In genomic region chr10:13803566-13804554, GRCh38 we compare ENCODE assay signal across 3 cellular contexts.
TF ChIP-seq lines count a peak whose summit lies in the region.

No MANE protein-coding gene starts in this region.

TF ChIP-seq in IMR-90, 13 proteins besides CTCF, POLR2A, EP300 and RAD21:
- TF ChIP-seq MXI1 (IDR thresholded peaks at IDR 0.05; ENCODE audit: borderline replicate concordance, low read depth, low read length) (no peak), BHLHE40 (IDR thresholded peaks at IDR 0.05; ENCODE audit: low read depth, low read length) (peak; percentile 27; the same call in 1 of the 2 replicates), RCOR1 (IDR thresholded peaks at IDR 0.05; ENCODE audit: insufficient replicate concordance, low read length) (no peak), CEBPB (IDR thresholded peaks at IDR 0.05; ENCODE audit: low read depth, low read length) (no peak), ELK1 (IDR thresholded peaks at IDR 0.05; ENCODE audit: borderline replicate concordance, low read depth, low read length) (no peak), USF2 (IDR thresholded peaks at IDR 0.05; ENCODE audit: low read depth, low read length) (no peak), NFE2L2 (IDR thresholded peaks at IDR 0.05; ENCODE audit: low read depth, low read length) (no peak)
TF ChIP-seq in IMR-90: peak in this region for 1.

TF ChIP-seq in endothelial cell of umbilical vein, 7 proteins besides CTCF, POLR2A, EP300 and RAD21:
- TF ChIP-seq FOS (IDR thresholded peaks at IDR 0.05; ENCODE audit: borderline replicate concordance, insufficient read depth, low read length) (peak; percentile 20), POLR2AphosphoS5 (IDR thresholded peaks at IDR 0.05; ENCODE audit: insufficient read depth, low read depth, low read length) (no peak), JUN (IDR thresholded peaks at IDR 0.05; ENCODE audit: borderline replicate concordance, insufficient read depth, insufficient read length, low read depth) (no peak)

TF ChIP-seq in HEK293T, 16 proteins besides CTCF, POLR2A, EP300 and RAD21:
- no peak for TF ChIP-seq TARDBP (IDR thresholded peaks at IDR 0.05)
- TF ChIP-seq SP1 (IDR thresholded peaks at IDR 0.05): no peak
- TF ChIP-seq L3MBTL2 (conservative IDR thresholded peaks at IDR 0.05): no peak
- no peak for TF ChIP-seq FOXK2 (IDR thresholded peaks at IDR 0.05)
- TF ChIP-seq PKNOX1 (IDR thresholded peaks at IDR 0.05): no peak
- no peak for TF ChIP-seq FOXA1 (IDR thresholded peaks at IDR 0.05)
- no peak for TF ChIP-seq NFRKB (IDR thresholded peaks at IDR 0.05)
- no peak for TF ChIP-seq SUZ12 (IDR thresholded peaks at IDR 0.05)
- no peak for TF ChIP-seq ELF4 (IDR thresholded peaks at IDR 0.05)
